In the genomic region with DNA sequence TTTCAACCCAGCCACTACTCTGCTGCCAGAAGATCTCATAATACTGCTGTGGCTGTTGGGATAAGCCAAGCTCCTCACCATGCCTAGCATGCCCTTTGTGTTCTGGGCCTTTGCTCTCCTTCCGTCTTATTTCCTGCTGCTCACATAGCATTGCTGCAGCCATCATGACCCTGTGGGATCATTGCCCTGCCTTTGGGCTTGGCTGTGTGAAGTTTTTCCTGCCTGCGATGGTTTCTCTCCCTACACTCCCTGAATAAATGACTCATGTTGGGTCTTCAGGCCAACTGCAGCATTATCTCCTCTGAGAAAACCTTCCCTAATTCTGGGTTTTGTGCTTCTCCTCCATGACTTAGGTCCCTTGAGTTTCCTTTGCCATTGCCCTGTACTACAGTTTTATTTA, we compare ENCODE assay signal across 1 cellular context.
TF ChIP-seq lines count a peak whose summit lies in the region.

No MANE protein-coding gene starts in this region.

TF ChIP-seq in IMR-90, 13 proteins besides CTCF, POLR2A, EP300 and RAD21 (continued from another document):
- TF ChIP-seq CHD1 (IDR thresholded peaks at IDR 0.05; ENCODE audit: low read depth, low read length) (no peak), CEBPB (IDR thresholded peaks at IDR 0.05; ENCODE audit: low read depth, low read length) (no peak)
